8 cellular contexts compared by ENCODE assay signal in genomic region chr3:49013738-49014660, GRCh38. TPM values are rescaled to one million over a fixed set of nuclear protein-coding genes. Genes with fewer than 3 reads are reported as not detected.
A peak's percentile ranks its signal among the peaks of the same experiment; 100 is the strongest.
DNase-seq lines count a peak whose midpoint lies in the region; ATAC-seq and TF ChIP-seq lines count a peak whose summit lies in the region.

No MANE protein-coding gene starts in this region.

- peaks cover 53% of the 10 kb centered on the region for H3K79me2 ChIP-seq in HCT116 (ENCODE audit: insufficient read depth, low read length)

- H3K36me3 Mint-ChIP-seq in Calu3 (ENCODE audit: insufficient read depth, unreplicated experiment) (peaks cover 88% of the 10 kb centered on the region), activated B cell treated with CpG ODN at 0.5 μM for 24 hours (ENCODE audit: low read depth) (peaks cover 55% of the 10 kb centered on the region)

- CTCF ChIA-PET in Calu3 (lab: Charles Lee) = interaction anchor here (0.5 to 1.7 kb wide), 2 partner anchors 26 to 484 kb away, joined by 3 to 9 read pairs; no protein-coding TSS in a partner anchor
- CTCF ChIA-PET in HCT116 (lab: Charles Lee) = interaction anchor here (0.9 to 2.2 kb wide), 2 partner anchors 16 to 26 kb away, joined by 3 to 15 read pairs; partner anchors contain the start of gene IMPDH2
- CTCF ChIA-PET in activated B cell treated with CpG ODN at 0.5 μM for 24 hours (lab: Charles Lee) = interaction anchor here (0.9 to 7.5 kb wide), 2 partner anchors 19 to 26 kb away, joined by 3 to 57 read pairs; partner anchors contain the start of gene P4HTM

- H3K4me3 ChIP-seq in HCT116 (replicated peaks in 1 of 2; ENCODE audit: low read depth in 1 of 2, low read length in 2 of 2) = no peak overlapping the region
- no peak overlapping the region for H3K4me3 ChIP-seq in fibroblast of the aortic adventitia (ENCODE audit: low read depth, low read length)
- no peak overlapping the region for H3K4me3 ChIP-seq in vagina

- peak; percentile 52 for ATAC-seq in HCT116
- peak; percentile 63 for ATAC-seq in activated B cell treated with CpG ODN at 0.5 μM for 24 hours (ENCODE audit: low read depth)
- no peak for ATAC-seq in GM21360 (IDR thresholded peaks at IDR 0.05; ENCODE audit: unreplicated experiment)

- H2AFZ ChIP-seq in HCT116 (ENCODE audit: low read depth, low read length, poor library complexity, severe bottlenecking) = no peak overlapping the region

- TF ChIP-seq RAD21 in HCT116 (IDR thresholded peaks at IDR 0.05; ENCODE audit: low read depth) = no peak

- no peak overlapping the region for H3K27ac ChIP-seq in HCT116 (ENCODE audit: low read depth, low read length)
- H3K27ac ChIP-seq in vagina = no peak overlapping the region

- intact Hi-C loops in Calu3 (cut with micrococcal nuclease; ENCODE audit: unreplicated experiment) (no loop called here), HCT116 (cut with micrococcal nuclease) (no loop called here), activated B cell treated with CpG ODN at 0.5 μM for 24 hours (cut with micrococcal nuclease) (loop anchor here (1.0 kb wide), 1 partner anchor 25 kb away; no protein-coding TSS in a partner anchor), vagina (cut with DNase I) (no loop called here)

- no peaks in the 10 kb centered on the region for H4K20me1 ChIP-seq in HCT116 (ENCODE audit: insufficient read depth)

- no peak overlapping the region for H3K27ac Mint-ChIP-seq in Calu3 (ENCODE audit: unreplicated experiment)
- no peak overlapping the region for H3K27ac Mint-ChIP-seq in activated B cell treated with CpG ODN at 0.5 μM for 24 hours

- H3K27me3 Mint-ChIP-seq in Calu3 (ENCODE audit: unreplicated experiment) = no peaks in the 10 kb centered on the region
- H3K27me3 Mint-ChIP-seq in activated B cell treated with CpG ODN at 0.5 μM for 24 hours = no peaks in the 10 kb centered on the region

- POLR2A ChIA-PET in HCT116 (lab: Charles Lee) = no interaction called here
- POLR2A ChIA-PET in activated B cell treated with CpG ODN at 0.5 μM for 24 hours (lab: Charles Lee) = interaction anchor here (0.6 to 1.7 kb wide), 9 partner anchors 8 to 119 kb away, joined by 3 to 13 read pairs (median 4); partner anchors contain the start of genes IMPDH2, NDUFAF3, P4HTM and QRICH1

- H3K4me1 ChIP-seq in HCT116 (ENCODE audit: control insufficient read depth in 1 of 2, insufficient read depth in 2 of 2, low read length in 2 of 2) = peaks cover 5 to 27% of the 10 kb centered on the region in 2 experiments; a peak in 3 of 4 replicates
- peaks cover 39% of the 10 kb centered on the region for H3K4me1 ChIP-seq in vagina

- TF ChIP-seq CTCF in Calu3 (IDR thresholded peaks at IDR 0.05; ENCODE audit: unreplicated experiment) = peak; percentile 76
- peak in 2 of 3 experiments; percentile 72 to 80; a peak in 4 of 6 replicates for TF ChIP-seq CTCF in HCT116 (IDR thresholded peaks at IDR 0.05 in 2 of 3, conservative IDR thresholded peaks at IDR 0.05 in 1 of 3; ENCODE audit: borderline replicate concordance in 1 of 3, insufficient read depth in 1 of 3, low read depth in 2 of 3, low read length in 2 of 3)
- TF ChIP-seq CTCF in activated B cell treated with CpG ODN at 0.5 μM for 24 hours (IDR thresholded peaks at IDR 0.05) = no peak
- peak; percentile 67 for TF ChIP-seq CTCF in fibroblast of the aortic adventitia (IDR thresholded peaks at IDR 0.05; ENCODE audit: insufficient read depth, low read length)
- TF ChIP-seq CTCF in vagina (IDR thresholded peaks at IDR 0.05) = no peak

- H3K4me3 Mint-ChIP-seq in Calu3 (ENCODE audit: low read depth, unreplicated experiment) = no peak overlapping the region
- H3K4me3 Mint-ChIP-seq in activated B cell treated with CpG ODN at 0.5 μM for 24 hours = no peak overlapping the region

- peak; percentile 67 for DNase-seq in Calu3
- no peak for DNase-seq in HCT116 (ENCODE audit: low read depth, low spot score)
- peak; percentile 57 for DNase-seq in activated B cell treated with CpG ODN at 0.5 μM for 24 hours
- DNase-seq in fibroblast of the aortic adventitia (ENCODE audit: low read depth) = no peak
- DNase-seq in stimulated activated CD4-positive, alpha-beta T cell treated with anti-CD3 and anti-CD28 coated beads, Interleukin-12 subunit alpha, Interleukin-12 subunit beta, amount 100 ng/mL, for 4 hours = peak; percentile 42
- DNase-seq in inferior parietal cortex (ENCODE audit: extremely low spot score) = no peak
- no peak for DNase-seq in vagina (ENCODE audit: extremely low spot score in 2 of 2)

- H3K4me1 Mint-ChIP-seq in Calu3 (ENCODE audit: low read depth, unreplicated experiment) = peaks cover 6% of the 10 kb centered on the region
- peaks cover 21% of the 10 kb centered on the region for H3K4me1 Mint-ChIP-seq in activated B cell treated with CpG ODN at 0.5 μM for 24 hours

- no peaks in the 10 kb centered on the region for H3K9me3 ChIP-seq in HCT116 (ENCODE audit: control insufficient read depth in 1 of 2, insufficient read depth in 1 of 2, low read depth in 1 of 2, low read length in 2 of 2)
- H3K9me3 ChIP-seq in vagina = no peaks in the 10 kb centered on the region

- H3K27me3 ChIP-seq in HCT116 (ENCODE audit: insufficient read depth, low read length) (no peaks in the 10 kb centered on the region), vagina (no peaks in the 10 kb centered on the region)

- H3K9me3 Mint-ChIP-seq in Calu3 (ENCODE audit: low read depth, unreplicated experiment) (no peaks in the 10 kb centered on the region), activated B cell treated with CpG ODN at 0.5 μM for 24 hours (no peaks in the 10 kb centered on the region)

- BruUV-seq in Calu3 (replicated peaks; lab: Mats Ljungman, UMichigan) (no TSS peak), HCT116 (replicated peaks; lab: Mats Ljungman, UMichigan) (no TSS peak)

- TF ChIP-seq POLR2A in HCT116 (IDR thresholded peaks at IDR 0.05; ENCODE audit: borderline replicate concordance, extremely low read depth, insufficient read depth, insufficient read length) = no peak
- TF ChIP-seq POLR2A in vagina (IDR thresholded peaks at IDR 0.05) = no peak

- no peak overlapping the region for H3K4me2 ChIP-seq in HCT116 (ENCODE audit: low read length)

- RAD21 ChIA-PET in HCT116 (lab: Charles Lee; ENCODE audit: low non-redundant PET in 1 of 2, low total read pairs in 2 of 2, uncharacterized antibody in 2 of 2, unreplicated experiment in 2 of 2) = interaction anchor here in 1 of 2 experiments (0.6 kb wide), 1 partner anchor 26 kb away, joined by 3 read pairs; no protein-coding TSS in a partner anchor

- no peak overlapping the region for H3K9ac ChIP-seq in HCT116 (ENCODE audit: low read length)

- H3K36me3 ChIP-seq in HCT116 (ENCODE audit: control insufficient read depth in 1 of 2, insufficient read depth in 2 of 2, low read length in 2 of 2) (peaks cover 19 to 39% of the 10 kb centered on the region in 2 experiments; a peak in 3 of 4 replicates), vagina (peaks cover 0 to 42% of the 10 kb centered on the region in 2 donors)

- no peaks in the 10 kb centered on the region for H3K9me2 ChIP-seq in HCT116 (ENCODE audit: insufficient read depth)

TF ChIP-seq in HCT116, 20 proteins besides CTCF, POLR2A, EP300 and RAD21 (continues in another document):
- TF ChIP-seq FOSL1 (IDR thresholded peaks at IDR 0.05; ENCODE audit: low read depth) = no peak
- TF ChIP-seq YY1 (IDR thresholded peaks at IDR 0.05; ENCODE audit: extremely low read depth, insufficient replicate concordance, low read depth, low read length) = no peak
- TF ChIP-seq TCF7L2 (IDR thresholded peaks at IDR 0.05; ENCODE audit: borderline replicate concordance, extremely low read depth, insufficient read depth, insufficient read length) = no peak
- no peak for TF ChIP-seq ZNF274 (IDR thresholded peaks at IDR 0.05; ENCODE audit: low read depth, low read length)
- TF ChIP-seq JUND (IDR thresholded peaks at IDR 0.05) = no peak
- TF ChIP-seq EGR1 (IDR thresholded peaks at IDR 0.05; ENCODE audit: low read depth) = no peak
- no peak for TF ChIP-seq EZH2 (IDR thresholded peaks at IDR 0.05)
- no peak for TF ChIP-seq CEBPB (IDR thresholded peaks at IDR 0.05; ENCODE audit: low read depth)
- no peak for TF ChIP-seq SRF (IDR thresholded peaks at IDR 0.05; ENCODE audit: low read depth)

RNA-seq across cellular contexts. Expression of gene DALRD3, which starts 4.4 kb away (rescaled TPM):
- total RNA-seq in Calu3 (2022) (35.1 and 40.9 TPM in 2 replicates), HCT116 (2021; ENCODE audit: unreplicated experiment) (42.9 TPM), activated B cell treated with CpG ODN at 0.5 μM for 24 hours (36.7 and 38.3 TPM in 2 replicates), fibroblast of the aortic adventitia (ENCODE audit: low replicate concordance) (32.6 and 46.4 TPM in 2 replicates), vagina (35.4 TPM)
- 59.5 TPM in 2 replicates for polyA plus RNA-seq in HCT116 (2012)

RNA-seq across cellular contexts. Expression of gene WDR6, which starts 6.8 kb away (rescaled TPM):
- 113 and 138 TPM in 2 replicates for total RNA-seq in Calu3 (2022)
- total RNA-seq in HCT116 (2021; ENCODE audit: unreplicated experiment) = 174 TPM
- polyA plus RNA-seq in HCT116 (2012) = 149 and 156 TPM in 2 replicates
- 205 and 250 TPM in 2 replicates for total RNA-seq in activated B cell treated with CpG ODN at 0.5 μM for 24 hours
- 65.4 and 99.8 TPM in 2 replicates for total RNA-seq in fibroblast of the aortic adventitia (ENCODE audit: low replicate concordance)
- 109 TPM for total RNA-seq in vagina

RNA-seq across cellular contexts. Expression of gene NDUFAF3, which starts 7.9 kb away (rescaled TPM):
- total RNA-seq in Calu3 (2022) = 124 and 133 TPM in 2 replicates
- 91.0 TPM for total RNA-seq in HCT116 (2021; ENCODE audit: unreplicated experiment)
- polyA plus RNA-seq in HCT116 (2012) = 124 TPM in 2 replicates
- 86.3 and 86.5 TPM in 2 replicates for total RNA-seq in activated B cell treated with CpG ODN at 0.5 μM for 24 hours
- 22.1 and 41.0 TPM in 2 replicates for total RNA-seq in fibroblast of the aortic adventitia (ENCODE audit: low replicate concordance)
- total RNA-seq in vagina = 91.3 TPM

RNA-seq across cellular contexts. Expression of gene IMPDH2, which starts 15.2 kb away (rescaled TPM):
- total RNA-seq in Calu3 (2022) (160 and 184 TPM in 2 replicates), HCT116 (2021; ENCODE audit: unreplicated experiment) (599 TPM), activated B cell treated with CpG ODN at 0.5 μM for 24 hours (387 and 414 TPM in 2 replicates), fibroblast of the aortic adventitia (ENCODE audit: low replicate concordance) (313 and 402 TPM in 2 replicates), vagina (185 TPM)
- polyA plus RNA-seq in HCT116 (2012) = 679 and 749 TPM in 2 replicates

RNA-seq across cellular contexts. Expression of gene P4HTM, which starts 24.0 kb away (rescaled TPM):
- 63.0 and 72.0 TPM in 2 replicates for total RNA-seq in Calu3 (2022)
- 60.5 TPM for total RNA-seq in HCT116 (2021; ENCODE audit: unreplicated experiment)
- polyA plus RNA-seq in HCT116 (2012) = 59.7 and 67.7 TPM in 2 replicates
- 26.0 and 34.4 TPM in 2 replicates for total RNA-seq in activated B cell treated with CpG ODN at 0.5 μM for 24 hours
- total RNA-seq in fibroblast of the aortic adventitia (ENCODE audit: low replicate concordance) = 22.2 and 49.1 TPM in 2 replicates
- total RNA-seq in vagina = 43.5 TPM

Comparison
In these comparisons a context has a peak if more than half of its experiments do, and no peak if none do; other contexts are left out.
1. DNase-seq: peak in Calu3 (single experiment), activated B cell treated with CpG ODN at 0.5 μM for 24 hours (single experiment) and stimulated activated CD4-positive, alpha-beta T cell treated with anti-CD3 and anti-CD28 coated beads, Interleukin-12 subunit alpha, Interleukin-12 subunit beta, amount 100 ng/mL, for 4 hours (single experiment); none in HCT116 (single experiment), fibroblast of the aortic adventitia (single experiment), inferior parietal cortex (single experiment) and vagina (0 of 2).
2. CTCF ChIP-seq: peak in Calu3 (single experiment), HCT116 (2 of 3) and fibroblast of the aortic adventitia (single experiment); none in activated B cell treated with CpG ODN at 0.5 μM for 24 hours (single experiment) and vagina (0 of 3).